In the genomic region with DNA sequence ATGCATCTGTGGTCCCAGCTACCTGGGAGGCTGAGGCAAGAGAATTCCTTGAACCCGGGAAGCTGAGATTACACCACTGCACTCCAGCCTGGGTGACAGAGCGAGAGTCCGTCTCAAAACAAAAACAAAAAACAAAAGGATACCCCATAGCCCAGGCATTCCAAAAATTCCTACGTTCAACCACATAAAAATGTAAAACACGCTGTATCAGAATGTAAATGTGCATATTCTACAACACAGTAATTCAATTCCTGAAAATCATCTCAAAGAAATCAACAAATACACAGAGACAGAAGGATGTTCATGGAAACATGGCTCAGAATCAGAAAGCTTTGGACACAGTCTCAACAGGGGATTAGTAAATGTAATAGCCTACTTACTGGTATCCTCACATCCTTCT, we compare ENCODE assay signal across 23 cellular contexts. TPM values are rescaled to one million over a fixed set of nuclear protein-coding genes. Genes with fewer than 3 reads are reported as not detected.
A peak's percentile ranks its signal among the peaks of the same experiment; 100 is the strongest.
DNase-seq lines count a peak whose midpoint lies in the region; ATAC-seq and TF ChIP-seq lines count a peak whose summit lies in the region.
"Had no signal": no experiment of that assay in that cellular context is flagged by ENCODE, and none has a peak within 500 bp of the region (broad histone marks: within the 10 kb centered on the region; RNA-seq: fewer than 3 reads in every experiment).

No MANE protein-coding gene starts in this region.

- H3K27me3 Mint-ChIP-seq in MCF 10A (ENCODE audit: insufficient read depth, unreplicated experiment): no peaks in the 10 kb centered on the region
- no peaks in the 10 kb centered on the region for H3K27me3 Mint-ChIP-seq in chondrocyte (ENCODE audit: low read depth)
- no peaks in the 10 kb centered on the region for H3K27me3 Mint-ChIP-seq in activated CD4-positive, alpha-beta T cell treated with anti-CD3 and anti-CD28 coated beads, Interleukin-2, amount 10 ng/mL, durations not matched to agents 24 days and 14 days
- H3K27me3 Mint-ChIP-seq: IgD-negative memory B cell had no signal

- H3K9me3 Mint-ChIP-seq in MCF 10A (ENCODE audit: unreplicated experiment): no peaks in the 10 kb centered on the region
- H3K9me3 Mint-ChIP-seq in chondrocyte (ENCODE audit: low read depth): no peaks in the 10 kb centered on the region
- no peaks in the 10 kb centered on the region for H3K9me3 Mint-ChIP-seq in activated CD4-positive, alpha-beta T cell treated with anti-CD3 and anti-CD28 coated beads, Interleukin-2, amount 10 ng/mL, durations not matched to agents 24 days and 14 days
- H3K9me3 Mint-ChIP-seq: activated T-helper 2 cell treated with anti-CD3 and anti-CD28 coated beads, Interferon-gamma antibody, Interleukin-2, Interleukin-4, amounts not matched to agents 10 μg/mL and 5 μg/mL and 100 μg/mL, durations not matched to agents 14 hours and 24 hours and 36 hours; IgD-negative memory B cell; neural progenitor cell had no signal

- H3K27ac Mint-ChIP-seq in MCF 10A (ENCODE audit: low read depth, unreplicated experiment): peak overlapping the region; percentile 86
- peak overlapping the region; percentile 61 for H3K27ac Mint-ChIP-seq in chondrocyte (ENCODE audit: unreplicated experiment)
- no peak overlapping the region for H3K27ac Mint-ChIP-seq in activated CD4-positive, alpha-beta T cell treated with anti-CD3 and anti-CD28 coated beads, Interleukin-2, amount 10 ng/mL, durations not matched to agents 24 days and 14 days
- H3K27ac Mint-ChIP-seq: activated T-helper 2 cell treated with anti-CD3 and anti-CD28 coated beads, Interferon-gamma antibody, Interleukin-2, Interleukin-4, amounts not matched to agents 10 μg/mL and 5 μg/mL and 100 μg/mL, durations not matched to agents 14 hours and 24 hours and 36 hours; IgD-negative memory B cell; neural progenitor cell had no signal

- H3K27me3 ChIP-seq in breast epithelium: no peaks in the 10 kb centered on the region
- H3K27me3 ChIP-seq: neural progenitor cell, upper lobe of left lung had no signal

- H3K4me1 ChIP-seq in breast epithelium: peaks cover 9 to 10% of the 10 kb centered on the region in 2 donors
- H3K4me1 ChIP-seq: neural progenitor cell had no signal

- no peak for ATAC-seq in HG02973 (IDR thresholded peaks at IDR 0.05; ENCODE audit: unreplicated experiment)
- ATAC-seq in GM19452 (IDR thresholded peaks at IDR 0.05; ENCODE audit: unreplicated experiment): no peak

- H3K36me3 ChIP-seq in breast epithelium: no peaks in the 10 kb centered on the region
- H3K36me3 ChIP-seq: neural progenitor cell had no signal

- DNase-seq in MCF 10A (ENCODE audit: unreplicated experiment) (peak; percentile 16), breast epithelium (ENCODE audit: low spot score in 2 of 2) (no peak), chondrocyte (ENCODE audit: low spot score) (no peak), kidney glomerular epithelial cell (lab: John Stamatoyannopoulos, UW) (peak; percentile 31), activated gamma-delta T cell (lab: John Stamatoyannopoulos, UW) (no peak)
- DNase-seq in activated CD4-positive, alpha-beta T cell treated with anti-CD3 and anti-CD28 coated beads, Interleukin-2, amount 10 ng/mL, durations not matched to agents 24 days and 14 days: no peak
- DNase-seq: activated CD4-positive, alpha-beta T cell treated with anti-CD3 and anti-CD28 coated beads for 48 hours; central memory CD4-positive, alpha-beta T cell; effector CD4-positive, alpha-beta T cell; left ventricle myocardium inferior; midbrain; MM.1S; NCI-H2171; OCI-M1; SHP77 treated with DMSO at 0.1 percent for 48 hours; T-helper 1 cell; upper lobe of left lung had no signal

- H3K4me1 Mint-ChIP-seq in MCF 10A (ENCODE audit: insufficient read depth, unreplicated experiment) (peaks cover 23% of the 10 kb centered on the region), chondrocyte (ENCODE audit: low read depth) (peaks cover 29% of the 10 kb centered on the region)
- no peaks in the 10 kb centered on the region for H3K4me1 Mint-ChIP-seq in activated CD4-positive, alpha-beta T cell treated with anti-CD3 and anti-CD28 coated beads, Interleukin-2, amount 10 ng/mL, durations not matched to agents 24 days and 14 days
- H3K4me1 Mint-ChIP-seq: IgD-negative memory B cell, neural progenitor cell had no signal

- H3K4me3 ChIP-seq in breast epithelium: no peak overlapping the region
- H3K4me3 ChIP-seq: left ventricle myocardium inferior, neural progenitor cell, upper lobe of left lung had no signal

- TF ChIP-seq CTCF in MCF 10A (IDR thresholded peaks at IDR 0.05; ENCODE audit: unreplicated experiment): no peak
- no peak for TF ChIP-seq CTCF in breast epithelium (IDR thresholded peaks at IDR 0.05)
- no peak for TF ChIP-seq CTCF in chondrocyte (IDR thresholded peaks at IDR 0.05)

- intact Hi-C loops in MCF 10A (cut with micrococcal nuclease) (loop anchor here (5.0 kb wide), 1 partner anchor 163 kb away; no protein-coding TSS in a partner anchor), breast epithelium (cut with DNase I; ENCODE audit: low total_unique reads) (loop anchor here (10.0 kb wide), 1 partner anchor 105 kb away; no protein-coding TSS in a partner anchor)
- intact Hi-C loops in activated CD4-positive, alpha-beta T cell treated with anti-CD3 and anti-CD28 coated beads, Interleukin-2, amount 10 ng/mL, durations not matched to agents 24 days and 14 days (cut with micrococcal nuclease): no loop called here

- no peak for TF ChIP-seq POLR2A in breast epithelium (IDR thresholded peaks at IDR 0.05)

- BruUV-seq in MCF 10A (replicated peaks; lab: Mats Ljungman, UMichigan): no TSS peak

- POLR2A ChIA-PET in MCF 10A (lab: Yijun Ruan, JAX): interaction anchor here (0.9 to 2.6 kb wide), 2 partner anchors 16 to 28 kb away, joined by 6 to 13 read pairs; no protein-coding TSS in a partner anchor

- no peaks in the 10 kb centered on the region for H3K9me3 ChIP-seq in breast epithelium
- H3K9me3 ChIP-seq: left ventricle myocardium inferior, upper lobe of left lung had no signal

- H3K36me3 Mint-ChIP-seq in MCF 10A (ENCODE audit: insufficient read depth, unreplicated experiment) (peaks cover 8% of the 10 kb centered on the region), chondrocyte (ENCODE audit: low read depth) (peaks cover 23% of the 10 kb centered on the region)
- peaks cover 13% of the 10 kb centered on the region for H3K36me3 Mint-ChIP-seq in activated CD4-positive, alpha-beta T cell treated with anti-CD3 and anti-CD28 coated beads, Interleukin-2, amount 10 ng/mL, durations not matched to agents 24 days and 14 days (ENCODE audit: low read depth)

- no peak overlapping the region for H3K27ac ChIP-seq in breast epithelium
- H3K27ac ChIP-seq: C4-2B, left ventricle myocardium inferior, neural progenitor cell had no signal

- CTCF ChIA-PET in MCF 10A (lab: Yijun Ruan, JAX): interaction anchor here (0.6 to 1.2 kb wide), 4 partner anchors 15 to 238 kb away, joined by 3 to 7 read pairs (median 3); no protein-coding TSS in a partner anchor

- H3K4me3 Mint-ChIP-seq in MCF 10A (ENCODE audit: unreplicated experiment) (no peak overlapping the region), chondrocyte (ENCODE audit: unreplicated experiment) (no peak overlapping the region)
- no peak overlapping the region for H3K4me3 Mint-ChIP-seq in activated CD4-positive, alpha-beta T cell treated with anti-CD3 and anti-CD28 coated beads, Interleukin-2, amount 10 ng/mL, durations not matched to agents 24 days and 14 days
- H3K4me3 Mint-ChIP-seq: IgD-negative memory B cell, neural progenitor cell had no signal

RNA-seq across cellular contexts. Expression of gene COG7, which starts 33.0 kb away (rescaled TPM):
- total RNA-seq in MCF 10A (2022) (10.0 and 16.7 TPM in 2 replicates), breast epithelium (10 to 100 TPM; 12.8 to 31.6 (median 29.2) TPM), chondrocyte (17.7 to 27.5 TPM (median 19.6 TPM) in 3 replicates)
- total RNA-seq in activated CD4-positive, alpha-beta T cell treated with anti-CD3 and anti-CD28 coated beads, Interleukin-2, amount 10 ng/mL, durations not matched to agents 24 days and 14 days: 21.6 and 25.6 TPM in 2 replicates

Comparison
In these comparisons a context has a peak if more than half of its experiments do, and no peak if none do; other contexts are left out.
1. DNase-seq: peak in MCF 10A (single experiment) and kidney glomerular epithelial cell (single experiment); none in breast epithelium (0 of 2), chondrocyte (single experiment), activated gamma-delta T cell (single experiment) and activated CD4-positive, alpha-beta T cell treated with anti-CD3 and anti-CD28 coated beads, Interleukin-2, amount 10 ng/mL, durations not matched to agents 24 days and 14 days (single experiment).